ENCODE assay signal across 19 cellular contexts in genomic region chr7:80324032-80324431, GRCh38.
DNase-seq lines count a peak whose midpoint lies in the region; ATAC-seq, FAIRE-seq and TF ChIP-seq lines count a peak whose summit lies in the region.
"Had no signal": no experiment of that assay in that cellular context is flagged by ENCODE, and none has a peak within 500 bp of the region (broad histone marks: within the 10 kb centered on the region; RNA-seq: fewer than 3 reads in every experiment).

No MANE protein-coding gene starts in this region.

- H3K4me1 Mint-ChIP-seq in astrocyte (ENCODE audit: low read depth, unreplicated experiment), result peaks cover 8% of the 10 kb centered on the region
- H3K4me1 Mint-ChIP-seq: stimulated activated memory B cell treated with anti-CD40 and anti-IgM and Interleukin-4, amounts not matched to agents 10 μg/mL and 1 μg/mL and 100 μg/mL, for 72 hours had no signal

- TF ChIP-seq CTCF in AG10803 (conservative IDR thresholded peaks at IDR 0.05; ENCODE audit: low read length), result no peak
- no peak for TF ChIP-seq CTCF in astrocyte (IDR thresholded peaks at IDR 0.05; ENCODE audit: insufficient read depth, low read depth, low read length)

- H3K4me3 Mint-ChIP-seq in astrocyte (ENCODE audit: unreplicated experiment), result no peak overlapping the region
- H3K4me3 Mint-ChIP-seq: stimulated activated memory B cell treated with anti-CD40 and anti-IgM and Interleukin-4, amounts not matched to agents 10 μg/mL and 1 μg/mL and 100 μg/mL, for 72 hours; T-helper 2 cell treated with Interferon-gamma antibody and Interleukin-4, amounts not matched to agents 5 μg/mL and 100 μg/mL, for 36 hours had no signal

- peaks cover 1% of the 10 kb centered on the region for H3K9me3 Mint-ChIP-seq in astrocyte (ENCODE audit: unreplicated experiment)
- H3K9me3 Mint-ChIP-seq: activated T-helper 2 cell treated with anti-CD3 and anti-CD28 coated beads, Interferon-gamma antibody, Interleukin-2, Interleukin-4, amounts not matched to agents 10 μg/mL and 5 μg/mL and 100 μg/mL, durations not matched to agents 14 hours and 24 hours and 36 hours; T-helper 2 cell treated with Interferon-gamma antibody and Interleukin-4, amounts not matched to agents 5 μg/mL and 100 μg/mL, for 36 hours had no signal

- no peaks in the 10 kb centered on the region for H4K20me1 ChIP-seq in astrocyte (ENCODE audit: insufficient read depth, low read length)

- H3K27ac Mint-ChIP-seq in astrocyte (ENCODE audit: unreplicated experiment), result no peak overlapping the region
- H3K27ac Mint-ChIP-seq: activated T-helper 2 cell treated with anti-CD3 and anti-CD28 coated beads, Interferon-gamma antibody, Interleukin-2, Interleukin-4, amounts not matched to agents 10 μg/mL and 5 μg/mL and 100 μg/mL, durations not matched to agents 14 hours and 24 hours and 36 hours; stimulated activated memory B cell treated with anti-CD40 and anti-IgM and Interleukin-4, amounts not matched to agents 10 μg/mL and 1 μg/mL and 100 μg/mL, for 72 hours; T-helper 2 cell treated with Interferon-gamma antibody and Interleukin-4, amounts not matched to agents 5 μg/mL and 100 μg/mL, for 36 hours had no signal

- H3K27me3 Mint-ChIP-seq in astrocyte (ENCODE audit: low read depth, unreplicated experiment), result no peaks in the 10 kb centered on the region
- H3K27me3 Mint-ChIP-seq: stimulated activated memory B cell treated with anti-CD40 and anti-IgM and Interleukin-4, amounts not matched to agents 10 μg/mL and 1 μg/mL and 100 μg/mL, for 72 hours had no signal

- H3K36me3 Mint-ChIP-seq in astrocyte (ENCODE audit: low read depth, unreplicated experiment), result no peaks in the 10 kb centered on the region
- H3K36me3 Mint-ChIP-seq: stimulated activated memory B cell treated with anti-CD40 and anti-IgM and Interleukin-4, amounts not matched to agents 10 μg/mL and 1 μg/mL and 100 μg/mL, for 72 hours had no signal

- no peaks in the 10 kb centered on the region for H3K27me3 ChIP-seq in astrocyte (ENCODE audit: insufficient read depth, low read length)
- H3K27me3 ChIP-seq: uterus had no signal

- H3K4me2 ChIP-seq in astrocyte (ENCODE audit: low read length), result peak overlapping the region; percentile 42

- peaks cover 13% of the 10 kb centered on the region for H3K4me1 ChIP-seq in astrocyte (ENCODE audit: insufficient read depth, low read length)
- H3K4me1 ChIP-seq: prostate gland, uterus had no signal

- no peaks in the 10 kb centered on the region for H3K79me2 ChIP-seq in astrocyte (ENCODE audit: insufficient read depth, low read length)

- H3K4me3 ChIP-seq in AG10803 (ENCODE audit: low read length) (no peak overlapping the region), astrocyte (ENCODE audit: insufficient read depth, low read depth, low read length) (no peak overlapping the region)
- H3K4me3 ChIP-seq: prostate gland, uterus had no signal

- peak; percentile 29 for FAIRE-seq in astrocyte (lab: Jason Lieb, UNC)

- no peak overlapping the region for H3K9ac ChIP-seq in astrocyte (ENCODE audit: low read length)

- DNase-seq in AG10803 (ENCODE audit: low read depth) (peak; percentile 93), HT1080 (ENCODE audit: low read depth) (peak; percentile 83), astrocyte (ENCODE audit: low read depth) (peak; percentile 87), iris pigment epithelial cell (ENCODE audit: low read depth) (peak; percentile 89), NAMALWA (ENCODE audit: low spot score) (no peak), NCI-H1436 treated with DMSO at 0.1 percent for 48 hours (lab: John Stamatoyannopoulos, UW) (no peak)
- DNase-seq in activated effector memory CD4-positive, alpha-beta T cell treated with anti-CD3 and anti-CD28 coated beads, Interleukin-2, amount 50 U/mL, for 16 hours, result no peak
- DNase-seq: caudate nucleus; erythroblast; Karpas-422; NCI-H2227 treated with DMSO at 0.1 percent for 48 hours; OCI-M1; stimulated activated CD4-positive, alpha-beta T cell treated with anti-CD3 and anti-CD28 coated beads, Interleukin-2, amount 100 ng/mL, for 24 hours; uterus had no signal

- no peaks in the 10 kb centered on the region for H3K36me3 ChIP-seq in astrocyte (ENCODE audit: insufficient read depth, low read length)
- H3K36me3 ChIP-seq: prostate gland, uterus had no signal

- no peaks in the 10 kb centered on the region for H3K9me3 ChIP-seq in astrocyte (ENCODE audit: insufficient read depth, low read depth, low read length)
- H3K9me3 ChIP-seq: prostate gland, uterus had no signal

- no peak overlapping the region for H3K27ac ChIP-seq in astrocyte (ENCODE audit: low read depth, low read length)
- H3K27ac ChIP-seq: prostate gland, uterus had no signal

- no peak overlapping the region for H2AFZ ChIP-seq in astrocyte (ENCODE audit: low read depth, low read length)

- no peak for ATAC-seq in HG03432 (IDR thresholded peaks at IDR 0.05; ENCODE audit: unreplicated experiment)
- ATAC-seq: stimulated activated memory B cell treated with anti-CD40 and anti-IgM and Interleukin-4, amounts not matched to agents 10 μg/mL and 1 μg/mL and 100 μg/mL, for 72 hours had no signal

Comparison
In these comparisons a context has a peak if more than half of its experiments do, and no peak if none do; other contexts are left out.
1. DNase-seq: peak in AG10803 (single experiment), HT1080 (single experiment), astrocyte (single experiment) and iris pigment epithelial cell (single experiment); none in activated effector memory CD4-positive, alpha-beta T cell treated with anti-CD3 and anti-CD28 coated beads, Interleukin-2, amount 50 U/mL, for 16 hours (single experiment), NAMALWA (single experiment) and NCI-H1436 treated with DMSO at 0.1 percent for 48 hours (single experiment).